9 cellular contexts compared by ENCODE assay signal in genomic region chr14:103103461-103104388, GRCh38. TPM values are rescaled to one million over a fixed set of nuclear protein-coding genes. Genes with fewer than 3 reads are reported as not detected.
DNase-seq lines count a peak whose midpoint lies in the region; ATAC-seq and TF ChIP-seq lines count a peak whose summit lies in the region.
"Had no signal": no experiment of that assay in that cellular context is flagged by ENCODE, and none has a peak within 500 bp of the region (broad histone marks: within the 10 kb centered on the region; RNA-seq: fewer than 3 reads in every experiment).

No MANE protein-coding gene starts in this region.

- H3K4me3 ChIP-seq in epithelial cell of proximal tubule (ENCODE audit: low read depth, low read length), result peak overlapping the region; percentile 44
- peak overlapping the region; percentile 1 for H3K4me3 ChIP-seq in rectal smooth muscle tissue (ENCODE audit: low read length)

- peaks cover 71% of the 10 kb centered on the region for H3K27me3 Mint-ChIP-seq in stimulated activated naive CD8-positive, alpha-beta T cell treated with anti-CD3 and anti-CD28 coated beads, Interleukin-15, amount 100 ng/mL, for 72 hours

- no peak for ATAC-seq in stimulated activated naive CD8-positive, alpha-beta T cell treated with anti-CD3 and anti-CD28 coated beads, Interleukin-15, amount 100 ng/mL, for 72 hours
- no peak for ATAC-seq in stimulated activated naive CD8-positive, alpha-beta T cell treated with anti-CD3 and anti-CD28 coated beads, Interleukin-15, Interleukin-2, amounts not matched to agents 100 U/mL and 50 U/mL, for 24 hours
- ATAC-seq in GM21786 (IDR thresholded peaks at IDR 0.05; ENCODE audit: unreplicated experiment), result no peak

- H3K9ac ChIP-seq in rectal smooth muscle tissue (ENCODE audit: low read length), result no peak overlapping the region

- H3K9me3 Mint-ChIP-seq in stimulated activated naive CD8-positive, alpha-beta T cell treated with anti-CD3 and anti-CD28 coated beads, Interleukin-15, amount 100 ng/mL, for 72 hours, result no peaks in the 10 kb centered on the region
- H3K9me3 Mint-ChIP-seq: activated naive CD8-positive, alpha-beta T cell treated with anti-CD3 and anti-CD28 coated beads, Interleukin-2, amount 10 ng/mL, durations not matched to agents 7 days and 5 days had no signal

- H3K4me1 Mint-ChIP-seq in stimulated activated naive CD8-positive, alpha-beta T cell treated with anti-CD3 and anti-CD28 coated beads, Interleukin-15, amount 100 ng/mL, for 72 hours, result peaks cover 25% of the 10 kb centered on the region

- H3K27ac Mint-ChIP-seq in stimulated activated naive CD8-positive, alpha-beta T cell treated with anti-CD3 and anti-CD28 coated beads, Interleukin-15, amount 100 ng/mL, for 72 hours, result no peak overlapping the region
- H3K27ac Mint-ChIP-seq: activated naive CD8-positive, alpha-beta T cell treated with anti-CD3 and anti-CD28 coated beads, Interleukin-2, amount 10 ng/mL, durations not matched to agents 7 days and 5 days had no signal

- no peak overlapping the region for H3K27ac ChIP-seq in rectal smooth muscle tissue (ENCODE audit: low read depth, low read length)

- DNase-seq in stimulated activated naive CD8-positive, alpha-beta T cell treated with anti-CD3 and anti-CD28 coated beads, Interleukin-15, amount 100 ng/mL, for 72 hours, result no peak
- DNase-seq in stimulated activated naive CD8-positive, alpha-beta T cell treated with anti-CD3 and anti-CD28 coated beads, Interleukin-15, Interleukin-2, amounts not matched to agents 100 U/mL and 50 U/mL, for 24 hours, result no peak
- DNase-seq in OCI-M1 (lab: John Stamatoyannopoulos, UW), result peak; percentile 32
- no peak for DNase-seq in epithelial cell of proximal tubule (ENCODE audit: low read depth)
- no peak for DNase-seq in amniotic stem cell (lab: John Stamatoyannopoulos, UW)
- DNase-seq in activated CD4-positive, alpha-beta T cell treated with anti-CD3 and anti-CD28 coated beads, Interleukin-2, amount 50 U/mL, for 4 hours, result no peak
- DNase-seq: activated naive CD8-positive, alpha-beta T cell treated with anti-CD3 and anti-CD28 coated beads, Interleukin-2, amount 10 ng/mL, durations not matched to agents 7 days and 5 days had no signal

- no peaks in the 10 kb centered on the region for H3K36me3 ChIP-seq in rectal smooth muscle tissue (ENCODE audit: control insufficient read depth, insufficient read depth, low read length)

- TF ChIP-seq CTCF in epithelial cell of proximal tubule (conservative IDR thresholded peaks at IDR 0.05; ENCODE audit: low read depth, low read length), result peak; percentile 42

- H3K27me3 ChIP-seq in rectal smooth muscle tissue (ENCODE audit: control insufficient read depth, insufficient read depth, low read length), result peaks cover 23% of the 10 kb centered on the region

- no peaks in the 10 kb centered on the region for H3K4me1 ChIP-seq in rectal smooth muscle tissue (ENCODE audit: control insufficient read depth, insufficient read depth, low read length)

- H3K4me3 Mint-ChIP-seq in stimulated activated naive CD8-positive, alpha-beta T cell treated with anti-CD3 and anti-CD28 coated beads, Interleukin-15, amount 100 ng/mL, for 72 hours, result peak overlapping the region; percentile 42 to 51
- H3K4me3 Mint-ChIP-seq: activated naive CD8-positive, alpha-beta T cell treated with anti-CD3 and anti-CD28 coated beads, Interleukin-2, amount 10 ng/mL, durations not matched to agents 7 days and 5 days had no signal

RNA-seq across cellular contexts. Expression of gene EXOC3L4, which starts 9.2 kb away (rescaled TPM):
- total RNA-seq in epithelial cell of proximal tubule, result 0.17 TPM in 1 of 2 replicates, not detected in the other
- total RNA-seq: activated naive CD8-positive, alpha-beta T cell treated with anti-CD3 and anti-CD28 coated beads, Interleukin-2, amount 10 ng/mL, durations not matched to agents 7 days and 5 days had no signal

RNA-seq across cellular contexts. Expression of gene TNFAIP2, which starts 19.5 kb away (rescaled TPM):
- 58.5 and 155 TPM in 2 replicates for total RNA-seq in epithelial cell of proximal tubule

RNA-seq across cellular contexts. Expression of gene LBHD2, which starts 19.7 kb away (rescaled TPM):
- not detected in 2 replicates for total RNA-seq in epithelial cell of proximal tubule
- total RNA-seq: activated naive CD8-positive, alpha-beta T cell treated with anti-CD3 and anti-CD28 coated beads, Interleukin-2, amount 10 ng/mL, durations not matched to agents 7 days and 5 days had no signal

RNA-seq across cellular contexts. Expression of gene CDC42BPB, which starts 46.4 kb away (rescaled TPM):
- 68.4 and 83.5 TPM in 2 replicates for total RNA-seq in epithelial cell of proximal tubule
